Comparison of ENCODE assay signal across 1 cellular context in genomic region chr1:119068427-119068826, GRCh38.
TF ChIP-seq lines count a peak whose summit lies in the region.

No MANE protein-coding gene starts in this region.

TF ChIP-seq in K562, 482 proteins besides CTCF, POLR2A, EP300 and RAD21 (continued from another document):
- TF ChIP-seq ZNF407 (IDR thresholded peaks at IDR 0.05; ENCODE audit: low read depth): no peak
- TF ChIP-seq ZHX1 (conservative IDR thresholded peaks at IDR 0.05; ENCODE audit: low read length): no peak
- no peak for TF ChIP-seq RAD51 (IDR thresholded peaks at IDR 0.05; ENCODE audit: borderline replicate concordance, low read depth)
- TF ChIP-seq TEAD1 (CRISPR knock-in tag; IDR thresholded peaks at IDR 0.05): no peak
- no peak for TF ChIP-seq HNRNPH1 (optimal IDR thresholded peaks at IDR 0.05; ENCODE audit: low read depth, low read length)
- peak; percentile 34; the same call in 1 of the 2 replicates for TF ChIP-seq CBFA2T2 (conservative IDR thresholded peaks at IDR 0.05)
- TF ChIP-seq PHB (CRISPR knock-in tag; IDR thresholded peaks at IDR 0.05): no peak
- TF ChIP-seq ZNF280A (IDR thresholded peaks at IDR 0.05; ENCODE audit: low read depth, partially characterized antibody): no peak
- TF ChIP-seq SAFB2 (IDR thresholded peaks at IDR 0.05; ENCODE audit: borderline replicate concordance, low read depth, low read length, severe bottlenecking): no peak
- TF ChIP-seq ELF4 (CRISPR knock-in tag; IDR thresholded peaks at IDR 0.05): no peak
- TF ChIP-seq NFIC (IDR thresholded peaks at IDR 0.05): peak; percentile 86
- peak; percentile 60 for TF ChIP-seq CBFA2T3 (IDR thresholded peaks at IDR 0.05)
- TF ChIP-seq HDAC1 (IDR thresholded peaks at IDR 0.05): peak in 1 of 2 experiments; percentile 36; a peak in 1 of 4 replicates
- TF ChIP-seq NR0B1 (IDR thresholded peaks at IDR 0.05; ENCODE audit: partially characterized antibody): no peak
- TF ChIP-seq LARP7 (IDR thresholded peaks at IDR 0.05): no peak
- TF ChIP-seq THAP12 (CRISPR knock-in tag; IDR thresholded peaks at IDR 0.05): no peak
- TF ChIP-seq KLF13 (tag; IDR thresholded peaks at IDR 0.05; ENCODE audit: borderline replicate concordance, low read depth): no peak
- TF ChIP-seq SETDB1 (IDR thresholded peaks at IDR 0.05; ENCODE audit: low read length): no peak
- TF ChIP-seq REST (CRISPR knock-in tag; IDR thresholded peaks at IDR 0.05; ENCODE audit: low read depth): no peak
- no peak for TF ChIP-seq SIN3B (IDR thresholded peaks at IDR 0.05; ENCODE audit: low read depth)
- no peak for TF ChIP-seq SFPQ (IDR thresholded peaks at IDR 0.05; ENCODE audit: low read depth, low read length)
- TF ChIP-seq SMARCA4 (IDR thresholded peaks at IDR 0.05): 0 out of 2 replicates have a peak, but pooled peaks have one; percentile 19
- no peak for TF ChIP-seq HNRNPK (IDR thresholded peaks at IDR 0.05; ENCODE audit: low read depth, low read length, poor library complexity, severe bottlenecking)
- 0 out of 4 replicates have a peak, but pooled peaks of 1 of the 2 experiments have one; percentile 15 for TF ChIP-seq KDM1A (IDR thresholded peaks at IDR 0.05)
TF ChIP-seq in K562: peak in this region for 10.
